30 cellular contexts compared by ENCODE assay signal in the genomic region with DNA sequence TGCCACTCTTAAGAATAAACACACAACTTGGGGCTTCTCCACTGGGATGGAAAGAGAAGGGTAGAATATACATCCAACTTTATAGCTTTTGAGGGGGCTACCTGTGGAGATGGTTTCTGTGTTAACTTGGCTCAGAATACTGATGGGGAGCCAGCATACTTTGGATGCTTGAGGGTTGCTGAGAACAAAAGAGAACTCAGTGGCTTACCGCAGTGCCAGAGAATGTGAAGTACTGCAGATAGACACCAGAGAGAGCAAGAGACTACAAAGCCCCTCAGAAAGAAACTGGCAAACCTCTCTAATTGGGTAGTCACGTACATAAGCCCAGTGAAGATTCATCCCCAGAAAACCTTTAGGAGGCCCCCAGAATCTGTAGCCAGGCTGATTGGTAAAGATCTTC.
A peak's percentile ranks its signal among the peaks of the same experiment; 100 is the strongest.
DNase-seq lines count a peak whose midpoint lies in the region; ATAC-seq and TF ChIP-seq lines count a peak whose summit lies in the region.
"Had no signal": no experiment of that assay in that cellular context is flagged by ENCODE, and none has a peak within 500 bp of the region (broad histone marks: within the 10 kb centered on the region; RNA-seq: fewer than 3 reads in every experiment).

No MANE protein-coding gene starts in this region.

- no peaks in the 10 kb centered on the region for H3F3A ChIP-seq in PC-3 (ENCODE audit: low read length, unreplicated experiment)

- no peak overlapping the region for H3K14ac ChIP-seq in H9 (ENCODE audit: insufficient read depth, low read length)

- no peak overlapping the region for H2BK20ac ChIP-seq in H9 (ENCODE audit: low read depth, low read length, poor library complexity, severe bottlenecking)

- WGBS in H9 (ENCODE audit: extremely low coverage, insufficient read length, low lambda C conversion rate) = no CpG with 5 or more reads among the region's 2 CpGs

- H3K27me3 ChIP-seq in H9 (ENCODE audit: insufficient read depth, low read length) = no peaks in the 10 kb centered on the region
- no peaks in the 10 kb centered on the region for H3K27me3 ChIP-seq in PC-3 (ENCODE audit: low read length)
- no peaks in the 10 kb centered on the region for H3K27me3 ChIP-seq in tibial artery
- H3K27me3 ChIP-seq: gastrocnemius medialis had no signal

- no TSS peak for BruUV-seq in PC-3 (replicated peaks; lab: Mats Ljungman, UMichigan)

- H3K4me2 ChIP-seq in H9 (ENCODE audit: insufficient read depth, insufficient read length, low read length) = no peak overlapping the region
- H3K4me2 ChIP-seq in PC-3 (ENCODE audit: low read length) = no peak overlapping the region

- no peak overlapping the region for H3K4me3 Mint-ChIP-seq in H9
- H3K4me3 Mint-ChIP-seq: activated naive CD8-positive, alpha-beta T cell treated with anti-CD3 and anti-CD28 coated beads for 36 hours; CD4-positive, alpha-beta memory T cell; dendritic cell treated with granulocyte-macrophage colony-stimulating factor and Interleukin-4, amounts not matched to agents 40 ng/mL and 50 ng/mL, for 4 days; stimulated activated naive CD8-positive, alpha-beta T cell treated with anti-CD3 and anti-CD28 coated beads, Interleukin-15, Interleukin-2, amounts not matched to agents 100 ng/mL and 50 ng/mL, for 24 hours had no signal

- TF ChIP-seq CTCF in H9 (conservative IDR thresholded peaks at IDR 0.05) (peak; percentile 63), PC-3 (conservative IDR thresholded peaks at IDR 0.05; ENCODE audit: low read depth, low read length) (no peak), tibial artery (IDR thresholded peaks at IDR 0.05) (no peak)

- H4K91ac ChIP-seq in H9 (ENCODE audit: insufficient read length, low read depth, low read length) = no peak overlapping the region

- H4K8ac ChIP-seq in H9 (replicated peaks; ENCODE audit: insufficient read length, low read depth, low read length) = no peak overlapping the region

- no peaks in the 10 kb centered on the region for H3K79me1 ChIP-seq in H9 (ENCODE audit: insufficient read depth, low read depth, low read length, poor library complexity, severe bottlenecking)

- no peak overlapping the region for H2BK12ac ChIP-seq in H9 (ENCODE audit: insufficient read length, low read depth, low read length)

- ATAC-seq in PC-3 = no peak
- ATAC-seq in GM18511 (IDR thresholded peaks at IDR 0.05; ENCODE audit: unreplicated experiment) = no peak
- ATAC-seq: gastrocnemius medialis, K562, lower lobe of right lung, psoas muscle had no signal

- peak; percentile 81 for DNase-seq in H9
- peak; percentile 91 for DNase-seq in astrocyte of the hippocampus (ENCODE audit: low read depth, low spot score)
- DNase-seq in iPS-NIHi11 (ENCODE audit: low spot score) = peak; percentile 77
- DNase-seq in retina = peak; percentile 14
- DNase-seq in PC-3 = no peak
- no peak for DNase-seq in tibial artery
- no peak for DNase-seq in SHP77 (lab: John Stamatoyannopoulos, UW)
- DNase-seq: activated CD4-positive, alpha-beta T cell treated with anti-CD3 and anti-CD28 coated beads for 48 hours; activated effector memory CD4-positive, alpha-beta T cell treated with anti-CD3 and anti-CD28 coated beads, Interleukin-2, amount 50 U/mL, for 16 hours; activated naive CD8-positive, alpha-beta T cell treated with anti-CD3 and anti-CD28 coated beads for 36 hours; activated T-cell treated with anti-CD3 and anti-CD28 coated beads, Interleukin-2, amount 50 U/mL, for 1 hour; aorta; CD4-positive, alpha-beta memory T cell; central memory CD4-positive, alpha-beta T cell; EL; gastrocnemius medialis; kidney; lower lobe of right lung; MM.1S; NCI-H1417 treated with DMSO at 0.1 percent for 48 hours; NCI-H2081; NCI-H226; NCI-H748 treated with DMSO at 0.1 percent for 48 hours; psoas muscle; RPMI8226 had no signal

- no peaks in the 10 kb centered on the region for H3K9me3 ChIP-seq in H9 (ENCODE audit: control insufficient read depth, low read depth, low read length)
- H3K9me3 ChIP-seq in PC-3 (ENCODE audit: low read length) = no peaks in the 10 kb centered on the region
- no peaks in the 10 kb centered on the region for H3K9me3 ChIP-seq in tibial artery
- H3K9me3 ChIP-seq: gastrocnemius medialis, lower lobe of right lung, psoas muscle, thoracic aorta had no signal

- H3K18ac ChIP-seq in H9 (ENCODE audit: insufficient read length, low read depth, low read length) = no peak overlapping the region

- H3K27ac ChIP-seq in H9 (ENCODE audit: insufficient read length, low read depth, low read length) (no peak overlapping the region), PC-3 (ENCODE audit: low read length) (no peak overlapping the region), tibial artery (no peak overlapping the region)
- H3K27ac ChIP-seq: gastrocnemius medialis, lower lobe of right lung, psoas muscle, thoracic aorta had no signal

- H3K23ac ChIP-seq in H9 (ENCODE audit: insufficient read length, low read depth, low read length) = no peak overlapping the region

- CTCF ChIA-PET in PC-3 (lab: Charles Lee) = no interaction called here

- no peak overlapping the region for H2BK120ac ChIP-seq in H9 (ENCODE audit: low read depth, low read length, poor library complexity, severe bottlenecking)

- H3K36me3 Mint-ChIP-seq in H9 (ENCODE audit: insufficient read depth in 1 of 3, low read depth in 3 of 3) = peaks cover 0 to 11% (median 5%) of the 10 kb centered on the region in 3 experiments; a peak in 6 of 7 replicates
- H3K36me3 Mint-ChIP-seq: CD4-positive, alpha-beta memory T cell had no signal

- peaks cover 24 to 33% of the 10 kb centered on the region in 2 experiments for H3K4me1 Mint-ChIP-seq in H9
- H3K4me1 Mint-ChIP-seq: activated naive CD8-positive, alpha-beta T cell treated with anti-CD3 and anti-CD28 coated beads for 36 hours; CD4-positive, alpha-beta memory T cell had no signal

- H3K79me2 ChIP-seq in H9 (ENCODE audit: insufficient read depth, low read length) (no peaks in the 10 kb centered on the region), PC-3 (ENCODE audit: low read length) (no peaks in the 10 kb centered on the region)

- H3K36me3 ChIP-seq in PC-3 (ENCODE audit: low read depth, low read length) = no peaks in the 10 kb centered on the region
- no peaks in the 10 kb centered on the region for H3K36me3 ChIP-seq in tibial artery
- H3K36me3 ChIP-seq: gastrocnemius medialis, lower lobe of right lung, thoracic aorta had no signal

- H3K9me2 ChIP-seq in PC-3 (replicated peaks; ENCODE audit: low read length) = no peaks in the 10 kb centered on the region

- H3K4me3 ChIP-seq in PC-3 (ENCODE audit: low read length) (no peak overlapping the region), tibial artery (no peak overlapping the region)
- H3K4me3 ChIP-seq: gastrocnemius medialis, K562, lower lobe of right lung, psoas muscle, thoracic aorta had no signal

- peak overlapping the region; percentile 19 to 84 (median 76); a peak in 4 of 7 replicates for H3K27ac Mint-ChIP-seq in H9
- H3K27ac Mint-ChIP-seq: activated naive CD8-positive, alpha-beta T cell treated with anti-CD3 and anti-CD28 coated beads for 36 hours; CD4-positive, alpha-beta memory T cell; dendritic cell treated with granulocyte-macrophage colony-stimulating factor and Interleukin-4, amounts not matched to agents 40 ng/mL and 50 ng/mL, for 4 days; stimulated activated naive CD8-positive, alpha-beta T cell treated with anti-CD3 and anti-CD28 coated beads, Interleukin-15, Interleukin-2, amounts not matched to agents 100 ng/mL and 50 ng/mL, for 24 hours had no signal

- intact Hi-C loops in PC-3 (cut with micrococcal nuclease) (no loop called here), tibial artery (cut with DNase I; ENCODE audit: low total_unique reads) (loop anchor here (5.0 kb wide), 1 partner anchor 1740 kb away; no protein-coding TSS in a partner anchor)

- no peak overlapping the region for H2BK15ac ChIP-seq in H9 (ENCODE audit: low read depth, low read length)

- H3K56ac ChIP-seq in H9 (ENCODE audit: insufficient read length, low read depth, low read length) = no peak overlapping the region

- H3T11ph ChIP-seq in H9 (ENCODE audit: low read length) = no peak overlapping the region

- no peaks in the 10 kb centered on the region for H3K23me2 ChIP-seq in H9 (ENCODE audit: insufficient read length, low read depth, low read length, poor library complexity, severe bottlenecking)

- H4K20me1 ChIP-seq in H9 (ENCODE audit: control insufficient read depth, insufficient read depth, insufficient read length) (no peaks in the 10 kb centered on the region), PC-3 (ENCODE audit: low read length) (no peaks in the 10 kb centered on the region)

- no peak overlapping the region for H2BK5ac ChIP-seq in H9 (ENCODE audit: insufficient read length, low read length)

- H3K27me3 Mint-ChIP-seq in H9 (ENCODE audit: low read depth) = no peaks in the 10 kb centered on the region
- H3K27me3 Mint-ChIP-seq: dendritic cell treated with granulocyte-macrophage colony-stimulating factor and Interleukin-4, amounts not matched to agents 40 ng/mL and 50 ng/mL, for 4 days had no signal

- no peak overlapping the region for H3K4ac ChIP-seq in H9 (ENCODE audit: low read depth, low read length)

- H2AFZ ChIP-seq in H9 (ENCODE audit: low read length) = no peak overlapping the region
- no peak overlapping the region for H2AFZ ChIP-seq in PC-3 (ENCODE audit: low read length)

- H3K4me1 ChIP-seq in H9 (ENCODE audit: insufficient read depth, low read length) (peaks cover 7% of the 10 kb centered on the region; the same call in 1 of the 2 replicates), PC-3 (ENCODE audit: insufficient read depth, low read length) (no peaks in the 10 kb centered on the region), tibial artery (no peaks in the 10 kb centered on the region)
- H3K4me1 ChIP-seq: gastrocnemius medialis, lower lobe of right lung, psoas muscle had no signal

- H3K9ac ChIP-seq in H9 (ENCODE audit: extremely low read depth, insufficient read length, low read length) (no peak overlapping the region), PC-3 (ENCODE audit: low read length) (no peak overlapping the region)

- H4K5ac ChIP-seq in H9 (ENCODE audit: insufficient read length, low read depth, low read length) = no peak overlapping the region

- POLR2A ChIA-PET in PC-3 (lab: Charles Lee; ENCODE audit: unreplicated experiment) = no interaction called here

- peaks cover 5 to 11% of the 10 kb centered on the region in 2 experiments for H3K9me3 Mint-ChIP-seq in H9

- H2AK5ac ChIP-seq in H9 (ENCODE audit: insufficient read length, low read length) = no peak overlapping the region

Comparison
In these comparisons a context has a peak if more than half of its experiments do, and no peak if none do; other contexts are left out.
1. DNase-seq: peak in H9 (single experiment), astrocyte of the hippocampus (single experiment), iPS-NIHi11 (single experiment) and retina (single experiment); none in PC-3 (single experiment), tibial artery (0 of 2) and SHP77 (0 of 2).